In genomic region chr10:73873843-73874215, GRCh38 we compare ENCODE assay signal across 9 cellular contexts. TPM values are rescaled to one million over a fixed set of nuclear protein-coding genes. Genes with fewer than 3 reads are reported as not detected.
A peak's percentile ranks its signal among the peaks of the same experiment; 100 is the strongest.
DNase-seq lines count a peak whose midpoint lies in the region; ATAC-seq and TF ChIP-seq lines count a peak whose summit lies in the region.
"Had no signal": no experiment of that assay in that cellular context is flagged by ENCODE, and none has a peak within 500 bp of the region (broad histone marks: within the 10 kb centered on the region; RNA-seq: fewer than 3 reads in every experiment).

No MANE protein-coding gene starts in this region.

- peaks cover 49% of the 10 kb centered on the region for H3K4me1 Mint-ChIP-seq in activated CD4-positive, alpha-beta T cell treated with anti-CD3 and anti-CD28 coated beads, Interleukin-2, amount 10 ng/mL, durations not matched to agents 24 days and 14 days

- H3K27me3 Mint-ChIP-seq in activated CD4-positive, alpha-beta T cell treated with anti-CD3 and anti-CD28 coated beads, Interleukin-2, amount 10 ng/mL, durations not matched to agents 24 days and 14 days: no peaks in the 10 kb centered on the region

- no peak overlapping the region for H3K27ac Mint-ChIP-seq in activated CD4-positive, alpha-beta T cell treated with anti-CD3 and anti-CD28 coated beads, Interleukin-2, amount 10 ng/mL, durations not matched to agents 24 days and 14 days

- peak overlapping the region; percentile 67 for H3K4me3 Mint-ChIP-seq in activated CD4-positive, alpha-beta T cell treated with anti-CD3 and anti-CD28 coated beads, Interleukin-2, amount 10 ng/mL, durations not matched to agents 24 days and 14 days

- H3K36me3 ChIP-seq in prostate gland: no peaks in the 10 kb centered on the region
- H3K36me3 ChIP-seq: adrenal gland had no signal

- WGBS in prostate gland: 0% methylated on average over 12 of the region's 39 CpGs

- TF ChIP-seq POLR2A in prostate gland (IDR thresholded peaks at IDR 0.05): no peak

- peak overlapping the region; percentile 50 for H3K4me3 ChIP-seq in epithelial cell of esophagus (ENCODE audit: low read length)
- H3K4me3 ChIP-seq in prostate gland: peak overlapping the region; percentile 67 to 88

- no peaks in the 10 kb centered on the region for H3K9me3 ChIP-seq in prostate gland
- H3K9me3 ChIP-seq: adrenal gland had no signal

- TF ChIP-seq CTCF in epithelial cell of esophagus (IDR thresholded peaks at IDR 0.05; ENCODE audit: insufficient read depth, low read depth, low read length, missing control alignments) (no peak), prostate gland (IDR thresholded peaks at IDR 0.05) (no peak)

- ATAC-seq in esophagus mucosa (no peak), GM18519 (IDR thresholded peaks at IDR 0.05; ENCODE audit: low FRiP score, unreplicated experiment) (no peak)

- peak overlapping the region in 1 of 2 donors; percentile 64 for H3K27ac ChIP-seq in prostate gland

- peaks cover 17% of the 10 kb centered on the region for H3K36me3 Mint-ChIP-seq in activated CD4-positive, alpha-beta T cell treated with anti-CD3 and anti-CD28 coated beads, Interleukin-2, amount 10 ng/mL, durations not matched to agents 24 days and 14 days (ENCODE audit: low read depth)

- no peaks in the 10 kb centered on the region for H3K9me3 Mint-ChIP-seq in activated CD4-positive, alpha-beta T cell treated with anti-CD3 and anti-CD28 coated beads, Interleukin-2, amount 10 ng/mL, durations not matched to agents 24 days and 14 days

- intact Hi-C loops in activated CD4-positive, alpha-beta T cell treated with anti-CD3 and anti-CD28 coated beads, Interleukin-2, amount 10 ng/mL, durations not matched to agents 24 days and 14 days (cut with micrococcal nuclease): no loop called here
- intact Hi-C loops in prostate gland (cut with DNase I): no loop called here

- DNase-seq in activated CD4-positive, alpha-beta T cell treated with anti-CD3 and anti-CD28 coated beads, Interleukin-2, amount 10 ng/mL, durations not matched to agents 24 days and 14 days: peak; percentile 74
- DNase-seq in activated CD4-positive, alpha-beta T cell treated with anti-CD3 and anti-CD28 coated beads, Interleukin-2, amount 50 U/mL, for 48 hours: no peak
- DNase-seq in OCI-M1 (lab: John Stamatoyannopoulos, UW) (peak; percentile 17), epithelial cell of esophagus (ENCODE audit: low read depth) (no peak), prostate gland (ENCODE audit: low spot score) (no peak), NCI-H2107 (lab: John Stamatoyannopoulos, UW) (no peak)

- H3K4me1 ChIP-seq in prostate gland (replicated peaks): peaks cover 9% of the 10 kb centered on the region

- H3K27me3 ChIP-seq in prostate gland (replicated peaks; ENCODE audit: insufficient read depth): no peaks in the 10 kb centered on the region
- H3K27me3 ChIP-seq: adrenal gland had no signal

RNA-seq across cellular contexts. Expression of gene CAMK2G, which starts 0.5 kb away (rescaled TPM):
- 20.2 and 22.1 TPM in 2 replicates for total RNA-seq in activated CD4-positive, alpha-beta T cell treated with anti-CD3 and anti-CD28 coated beads, Interleukin-2, amount 10 ng/mL, durations not matched to agents 24 days and 14 days
- total RNA-seq in prostate gland: 10 to 100 TPM; 41.9 to 47.8 TPM
- 18.9 TPM for total RNA-seq in esophagus mucosa

RNA-seq across cellular contexts. Expression of gene PLAU, which starts 37.1 kb away (rescaled TPM):
- 0.57 and 0.72 TPM in 2 replicates for total RNA-seq in activated CD4-positive, alpha-beta T cell treated with anti-CD3 and anti-CD28 coated beads, Interleukin-2, amount 10 ng/mL, durations not matched to agents 24 days and 14 days
- total RNA-seq in prostate gland (10 to 100 TPM in 1 of 2 donors, 1 to 10 TPM in 1; 7.1 to 11.0 TPM), esophagus mucosa (19.4 TPM)

Comparison
In these comparisons a context has a peak if more than half of its experiments do, and no peak if none do; other contexts are left out.
1. DNase-seq: peak in activated CD4-positive, alpha-beta T cell treated with anti-CD3 and anti-CD28 coated beads, Interleukin-2, amount 10 ng/mL, durations not matched to agents 24 days and 14 days (single experiment) and OCI-M1 (single experiment); none in activated CD4-positive, alpha-beta T cell treated with anti-CD3 and anti-CD28 coated beads, Interleukin-2, amount 50 U/mL, for 48 hours (0 of 2), epithelial cell of esophagus (single experiment), prostate gland (single experiment) and NCI-H2107 (single experiment).